Comparison of ENCODE assay signal across 1 cellular context in the genomic region with DNA sequence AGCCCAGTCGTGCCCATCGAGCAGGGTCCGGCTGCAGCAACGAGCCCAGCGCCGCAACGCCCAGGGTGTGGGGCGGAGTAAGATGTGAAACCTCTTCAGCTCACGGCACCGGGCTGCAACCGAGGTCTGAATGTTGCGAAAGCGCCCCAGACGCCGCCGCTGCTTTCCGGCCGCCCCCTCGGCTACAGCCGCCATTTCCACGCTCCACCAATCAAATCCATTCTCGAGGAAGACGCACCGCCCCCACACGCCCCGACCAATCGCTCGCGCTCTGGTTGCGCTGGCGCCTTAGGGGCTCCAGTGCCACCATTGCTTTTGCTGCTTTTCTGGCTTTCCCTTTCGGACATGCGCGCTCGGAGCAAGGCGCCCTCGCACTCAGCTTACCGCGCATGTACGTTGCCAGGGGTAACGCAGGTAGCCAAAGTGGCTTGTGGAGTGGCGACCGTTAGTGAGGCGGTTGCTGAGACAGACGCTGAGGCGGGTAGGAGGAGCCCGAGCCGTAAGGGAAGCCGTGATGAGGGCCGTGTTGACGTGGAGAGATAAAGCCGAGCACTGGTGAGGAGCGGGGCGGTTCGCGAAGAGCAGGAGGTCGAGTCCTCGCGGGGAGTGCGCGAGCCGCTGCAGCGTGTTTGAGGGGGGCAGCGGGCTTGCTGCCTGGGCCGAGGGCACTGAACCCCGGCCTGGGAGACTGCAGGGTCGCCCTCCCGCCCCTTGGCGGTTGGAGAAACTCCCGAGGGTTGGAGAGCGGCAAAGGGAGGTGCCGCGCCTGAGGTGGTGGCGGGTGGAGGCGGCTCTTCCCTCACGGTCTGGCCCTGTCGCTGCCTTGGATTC.
TF ChIP-seq lines count a peak whose summit lies in the region.

Gene IFT122, plus strand, starts transcription at position 408 of the 831 bp plus-strand sequence. Its CDS starts 107 bp downstream, at position 515.
Gene MBD4, minus strand, starts transcription at position 132 of the 831 bp plus-strand sequence. Its CDS starts 115 bp downstream, at position 17.

TF ChIP-seq in HEK293, 187 proteins besides CTCF, POLR2A, EP300 and RAD21 (continued from another document and continues in another):
- TF ChIP-seq, protein P1, sequence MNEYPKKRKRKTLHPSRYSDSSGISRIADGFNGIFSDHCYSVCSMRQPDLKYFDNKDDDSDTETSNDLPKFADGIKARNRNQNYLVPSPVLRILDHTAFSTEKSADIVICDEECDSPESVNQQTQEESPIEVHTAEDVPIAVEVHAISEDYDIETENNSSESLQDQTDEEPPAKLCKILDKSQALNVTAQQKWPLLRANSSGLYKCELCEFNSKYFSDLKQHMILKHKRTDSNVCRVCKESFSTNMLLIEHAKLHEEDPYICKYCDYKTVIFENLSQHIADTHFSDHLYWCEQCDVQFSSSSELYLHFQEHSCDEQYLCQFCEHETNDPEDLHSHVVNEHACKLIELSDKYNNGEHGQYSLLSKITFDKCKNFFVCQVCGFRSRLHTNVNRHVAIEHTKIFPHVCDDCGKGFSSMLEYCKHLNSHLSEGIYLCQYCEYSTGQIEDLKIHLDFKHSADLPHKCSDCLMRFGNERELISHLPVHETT (tag by site-specific recombination; IDR thresholded peaks at IDR 0.05): no peak; the same call in 1 of the 2 replicates
- TF ChIP-seq ZNF747 (tag by site-specific recombination; IDR thresholded peaks at IDR 0.05): no peak
- TF ChIP-seq ZNF404 (tag by site-specific recombination; IDR thresholded peaks at IDR 0.05): no peak
- TF ChIP-seq TCF7L2 (IDR thresholded peaks at IDR 0.05; ENCODE audit: borderline replicate concordance, low read depth, low read length): no peak
- peak; percentile 67 for TF ChIP-seq ZNF394 (tag by site-specific recombination; IDR thresholded peaks at IDR 0.05; ENCODE audit: borderline replicate concordance)
- no peak for TF ChIP-seq ZNF302 (tag by site-specific recombination; IDR thresholded peaks at IDR 0.05; ENCODE audit: low read depth)
- TF ChIP-seq ZSCAN23 (tag by site-specific recombination; IDR thresholded peaks at IDR 0.05): 0 out of 2 replicates have a peak, but pooled peaks have one; percentile 75
- peak; percentile 75 for TF ChIP-seq ZNF660 (tag by site-specific recombination; IDR thresholded peaks at IDR 0.05)
- peak; percentile 78 for TF ChIP-seq KLF8 (tag by site-specific recombination; IDR thresholded peaks at IDR 0.05)
- TF ChIP-seq ZNF132 (tag by site-specific recombination; IDR thresholded peaks at IDR 0.05; ENCODE audit: borderline replicate concordance): no peak
- TF ChIP-seq ZNF514 (tag by site-specific recombination; IDR thresholded peaks at IDR 0.05): no peak
- TF ChIP-seq, protein P2, sequence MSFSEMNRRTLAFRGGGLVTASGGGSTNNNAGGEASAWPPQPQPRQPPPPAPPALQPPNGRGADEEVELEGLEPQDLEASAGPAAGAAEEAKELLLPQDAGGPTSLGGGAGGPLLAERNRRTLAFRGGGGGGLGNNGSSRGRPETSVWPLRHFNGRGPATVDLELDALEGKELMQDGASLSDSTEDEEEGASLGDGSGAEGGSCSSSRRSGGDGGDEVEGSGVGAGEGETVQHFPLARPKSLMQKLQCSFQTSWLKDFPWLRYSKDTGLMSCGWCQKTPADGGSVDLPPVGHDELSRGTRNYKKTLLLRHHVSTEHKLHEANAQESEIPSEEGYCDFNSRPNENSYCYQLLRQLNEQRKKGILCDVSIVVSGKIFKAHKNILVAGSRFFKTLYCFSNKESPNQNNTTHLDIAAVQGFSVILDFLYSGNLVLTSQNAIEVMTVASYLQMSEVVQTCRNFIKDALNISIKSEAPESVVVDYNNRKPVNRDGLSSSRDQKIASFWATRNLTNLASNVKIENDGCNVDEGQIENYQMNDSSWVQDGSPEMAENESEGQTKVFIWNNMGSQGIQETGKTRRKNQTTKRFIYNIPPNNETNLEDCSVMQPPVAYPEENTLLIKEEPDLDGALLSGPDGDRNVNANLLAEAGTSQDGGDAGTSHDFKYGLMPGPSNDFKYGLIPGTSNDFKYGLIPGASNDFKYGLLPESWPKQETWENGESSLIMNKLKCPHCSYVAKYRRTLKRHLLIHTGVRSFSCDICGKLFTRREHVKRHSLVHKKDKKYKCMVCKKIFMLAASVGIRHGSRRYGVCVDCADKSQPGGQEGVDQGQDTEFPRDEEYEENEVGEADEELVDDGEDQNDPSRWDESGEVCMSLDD (tag by site-specific recombination; IDR thresholded peaks at IDR 0.05): peak; percentile 44; the same call in 1 of the 2 replicates
- TF ChIP-seq ZBTB48 (tag by site-specific recombination; IDR thresholded peaks at IDR 0.05): peak; percentile 69; the same call in 1 of the 2 replicates
- no peak for TF ChIP-seq ZNF175 (tag by site-specific recombination; IDR thresholded peaks at IDR 0.05)
- TF ChIP-seq ZNF561 (tag by site-specific recombination; IDR thresholded peaks at IDR 0.05; ENCODE audit: borderline replicate concordance): peak; percentile 49; the same call in 1 of the 2 replicates
- TF ChIP-seq, protein P3, sequence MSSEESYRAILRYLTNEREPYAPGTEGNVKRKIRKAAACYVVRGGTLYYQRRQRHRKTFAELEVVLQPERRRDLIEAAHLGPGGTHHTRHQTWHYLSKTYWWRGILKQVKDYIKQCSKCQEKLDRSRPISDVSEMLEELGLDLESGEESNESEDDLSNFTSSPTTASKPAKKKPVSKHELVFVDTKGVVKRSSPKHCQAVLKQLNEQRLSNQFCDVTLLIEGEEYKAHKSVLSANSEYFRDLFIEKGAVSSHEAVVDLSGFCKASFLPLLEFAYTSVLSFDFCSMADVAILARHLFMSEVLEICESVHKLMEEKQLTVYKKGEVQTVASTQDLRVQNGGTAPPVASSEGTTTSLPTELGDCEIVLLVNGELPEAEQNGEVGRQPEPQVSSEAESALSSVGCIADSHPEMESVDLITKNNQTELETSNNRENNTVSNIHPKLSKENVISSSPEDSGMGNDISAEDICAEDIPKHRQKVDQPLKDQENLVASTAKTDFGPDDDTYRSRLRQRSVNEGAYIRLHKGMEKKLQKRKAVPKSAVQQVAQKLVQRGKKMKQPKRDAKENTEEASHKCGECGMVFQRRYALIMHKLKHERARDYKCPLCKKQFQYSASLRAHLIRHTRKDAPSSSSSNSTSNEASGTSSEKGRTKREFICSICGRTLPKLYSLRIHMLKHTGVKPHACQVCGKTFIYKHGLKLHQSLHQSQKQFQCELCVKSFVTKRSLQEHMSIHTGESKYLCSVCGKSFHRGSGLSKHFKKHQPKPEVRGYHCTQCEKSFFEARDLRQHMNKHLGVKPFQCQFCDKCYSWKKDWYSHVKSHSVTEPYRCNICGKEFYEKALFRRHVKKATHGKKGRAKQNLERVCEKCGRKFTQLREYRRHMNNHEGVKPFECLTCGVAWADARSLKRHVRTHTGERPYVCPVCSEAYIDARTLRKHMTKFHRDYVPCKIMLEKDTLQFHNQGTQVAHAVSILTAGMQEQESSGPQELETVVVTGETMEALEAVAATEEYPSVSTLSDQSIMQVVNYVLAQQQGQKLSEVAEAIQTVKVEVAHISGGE (tag by site-specific recombination; conservative IDR thresholded peaks at IDR 0.05; ENCODE audit: low read depth): peak; percentile 2; the same call in 1 of the 2 replicates
- TF ChIP-seq, protein P4, sequence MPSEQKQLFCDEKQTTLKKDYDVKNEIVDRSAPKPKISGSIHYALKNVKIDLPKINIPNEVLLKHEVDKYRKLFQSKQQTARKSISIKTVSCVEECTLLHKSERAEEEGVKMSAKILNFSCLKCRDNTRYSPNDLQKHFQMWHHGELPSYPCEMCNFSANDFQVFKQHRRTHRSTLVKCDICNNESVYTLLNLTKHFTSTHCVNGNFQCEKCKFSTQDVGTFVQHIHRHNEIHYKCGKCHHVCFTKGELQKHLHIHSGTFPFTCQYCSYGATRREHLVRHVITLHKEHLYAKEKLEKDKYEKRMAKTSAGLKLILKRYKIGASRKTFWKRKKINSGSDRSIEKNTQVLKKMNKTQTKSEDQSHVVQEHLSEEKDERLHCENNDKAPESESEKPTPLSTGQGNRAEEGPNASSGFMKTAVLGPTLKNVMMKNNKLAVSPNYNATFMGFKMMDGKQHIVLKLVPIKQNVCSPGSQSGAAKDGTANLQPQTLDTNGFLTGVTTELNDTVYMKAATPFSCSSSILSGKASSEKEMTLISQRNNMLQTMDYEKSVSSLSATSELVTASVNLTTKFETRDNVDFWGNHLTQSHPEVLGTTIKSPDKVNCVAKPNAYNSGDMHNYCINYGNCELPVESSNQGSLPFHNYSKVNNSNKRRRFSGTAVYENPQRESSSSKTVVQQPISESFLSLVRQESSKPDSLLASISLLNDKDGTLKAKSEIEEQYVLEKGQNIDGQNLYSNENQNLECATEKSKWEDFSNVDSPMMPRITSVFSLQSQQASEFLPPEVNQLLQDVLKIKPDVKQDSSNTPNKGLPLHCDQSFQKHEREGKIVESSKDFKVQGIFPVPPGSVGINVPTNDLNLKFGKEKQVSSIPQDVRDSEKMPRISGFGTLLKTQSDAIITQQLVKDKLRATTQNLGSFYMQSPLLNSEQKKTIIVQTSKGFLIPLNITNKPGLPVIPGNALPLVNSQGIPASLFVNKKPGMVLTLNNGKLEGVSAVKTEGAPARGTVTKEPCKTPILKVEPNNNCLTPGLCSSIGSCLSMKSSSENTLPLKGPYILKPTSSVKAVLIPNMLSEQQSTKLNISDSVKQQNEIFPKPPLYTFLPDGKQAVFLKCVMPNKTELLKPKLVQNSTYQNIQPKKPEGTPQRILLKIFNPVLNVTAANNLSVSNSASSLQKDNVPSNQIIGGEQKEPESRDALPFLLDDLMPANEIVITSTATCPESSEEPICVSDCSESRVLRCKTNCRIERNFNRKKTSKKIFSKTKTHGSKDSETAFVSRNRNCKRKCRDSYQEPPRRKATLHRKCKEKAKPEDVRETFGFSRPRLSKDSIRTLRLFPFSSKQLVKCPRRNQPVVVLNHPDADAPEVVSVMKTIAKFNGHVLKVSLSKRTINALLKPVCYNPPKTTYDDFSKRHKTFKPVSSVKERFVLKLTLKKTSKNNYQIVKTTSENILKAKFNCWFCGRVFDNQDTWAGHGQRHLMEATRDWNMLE (tag by site-specific recombination; conservative IDR thresholded peaks at IDR 0.05; ENCODE audit: low read depth): no peak
- TF ChIP-seq ZBTB1 (tag by site-specific recombination; IDR thresholded peaks at IDR 0.05): no peak
- peak; percentile 56; the same call in 1 of the 2 replicates for TF ChIP-seq OVOL3 (tag by site-specific recombination; IDR thresholded peaks at IDR 0.05)
- no peak for TF ChIP-seq ZNF585B (tag by site-specific recombination; IDR thresholded peaks at IDR 0.05)
- no peak for TF ChIP-seq ZNF423 (tag by site-specific recombination; IDR thresholded peaks at IDR 0.05)
- TF ChIP-seq ZNF654 (tag by site-specific recombination; IDR thresholded peaks at IDR 0.05; ENCODE audit: low read depth): no peak
- TF ChIP-seq MZF1 (tag by site-specific recombination; IDR thresholded peaks at IDR 0.05; ENCODE audit: borderline replicate concordance): no peak
- TF ChIP-seq, protein P5, sequence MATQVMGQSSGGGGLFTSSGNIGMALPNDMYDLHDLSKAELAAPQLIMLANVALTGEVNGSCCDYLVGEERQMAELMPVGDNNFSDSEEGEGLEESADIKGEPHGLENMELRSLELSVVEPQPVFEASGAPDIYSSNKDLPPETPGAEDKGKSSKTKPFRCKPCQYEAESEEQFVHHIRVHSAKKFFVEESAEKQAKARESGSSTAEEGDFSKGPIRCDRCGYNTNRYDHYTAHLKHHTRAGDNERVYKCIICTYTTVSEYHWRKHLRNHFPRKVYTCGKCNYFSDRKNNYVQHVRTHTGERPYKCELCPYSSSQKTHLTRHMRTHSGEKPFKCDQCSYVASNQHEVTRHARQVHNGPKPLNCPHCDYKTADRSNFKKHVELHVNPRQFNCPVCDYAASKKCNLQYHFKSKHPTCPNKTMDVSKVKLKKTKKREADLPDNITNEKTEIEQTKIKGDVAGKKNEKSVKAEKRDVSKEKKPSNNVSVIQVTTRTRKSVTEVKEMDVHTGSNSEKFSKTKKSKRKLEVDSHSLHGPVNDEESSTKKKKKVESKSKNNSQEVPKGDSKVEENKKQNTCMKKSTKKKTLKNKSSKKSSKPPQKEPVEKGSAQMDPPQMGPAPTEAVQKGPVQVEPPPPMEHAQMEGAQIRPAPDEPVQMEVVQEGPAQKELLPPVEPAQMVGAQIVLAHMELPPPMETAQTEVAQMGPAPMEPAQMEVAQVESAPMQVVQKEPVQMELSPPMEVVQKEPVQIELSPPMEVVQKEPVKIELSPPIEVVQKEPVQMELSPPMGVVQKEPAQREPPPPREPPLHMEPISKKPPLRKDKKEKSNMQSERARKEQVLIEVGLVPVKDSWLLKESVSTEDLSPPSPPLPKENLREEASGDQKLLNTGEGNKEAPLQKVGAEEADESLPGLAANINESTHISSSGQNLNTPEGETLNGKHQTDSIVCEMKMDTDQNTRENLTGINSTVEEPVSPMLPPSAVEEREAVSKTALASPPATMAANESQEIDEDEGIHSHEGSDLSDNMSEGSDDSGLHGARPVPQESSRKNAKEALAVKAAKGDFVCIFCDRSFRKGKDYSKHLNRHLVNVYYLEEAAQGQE (tag by site-specific recombination; IDR thresholded peaks at IDR 0.05): peak; percentile 87
- peak; percentile 99 for TF ChIP-seq ZNF341 (tag by site-specific recombination; IDR thresholded peaks at IDR 0.05; ENCODE audit: low read depth)
- no peak for TF ChIP-seq ZNF560 (tag by site-specific recombination; IDR thresholded peaks at IDR 0.05; ENCODE audit: borderline replicate concordance)
- peak; percentile 49; the same call in 1 of the 2 replicates for TF ChIP-seq TRIM28 (IDR thresholded peaks at IDR 0.05; ENCODE audit: borderline replicate concordance, low read length)
- TF ChIP-seq ZNF701 (tag by site-specific recombination; IDR thresholded peaks at IDR 0.05): no peak
- TF ChIP-seq GLIS1 (tag by site-specific recombination; IDR thresholded peaks at IDR 0.05): peak; percentile 72
- no peak for TF ChIP-seq ZNF529 (tag by site-specific recombination; IDR thresholded peaks at IDR 0.05; ENCODE audit: insufficient replicate concordance)
- no peak for TF ChIP-seq ZNF16 (tag by site-specific recombination; IDR thresholded peaks at IDR 0.05; ENCODE audit: low read depth)
- TF ChIP-seq ZNF768 (tag by site-specific recombination; IDR thresholded peaks at IDR 0.05): no peak
- no peak for TF ChIP-seq GFI1B (tag by site-specific recombination; IDR thresholded peaks at IDR 0.05)
- peak; percentile 95 for TF ChIP-seq SP2 (tag by site-specific recombination; IDR thresholded peaks at IDR 0.05)
- no peak for TF ChIP-seq ZNF473 (tag by site-specific recombination; IDR thresholded peaks at IDR 0.05)
- TF ChIP-seq ZNF155 (tag by site-specific recombination; IDR thresholded peaks at IDR 0.05): no peak
- TF ChIP-seq ZNF19 (tag by site-specific recombination; IDR thresholded peaks at IDR 0.05; ENCODE audit: low read depth): no peak
- TF ChIP-seq KLF9 (tag by site-specific recombination; IDR thresholded peaks at IDR 0.05; ENCODE audit: low read depth): peak; percentile 82
- TF ChIP-seq KLF1 (tag by site-specific recombination; IDR thresholded peaks at IDR 0.05): peak; percentile 68
- TF ChIP-seq ZNF146 (tag by site-specific recombination; IDR thresholded peaks at IDR 0.05): no peak
- peak; percentile 81 for TF ChIP-seq ZNF335 (tag by site-specific recombination; conservative IDR thresholded peaks at IDR 0.05)
- 0 out of 2 replicates have a peak, but pooled peaks have one; percentile 9 for TF ChIP-seq ZBTB8A (tag by site-specific recombination; IDR thresholded peaks at IDR 0.05)
